In the genomic region with DNA sequence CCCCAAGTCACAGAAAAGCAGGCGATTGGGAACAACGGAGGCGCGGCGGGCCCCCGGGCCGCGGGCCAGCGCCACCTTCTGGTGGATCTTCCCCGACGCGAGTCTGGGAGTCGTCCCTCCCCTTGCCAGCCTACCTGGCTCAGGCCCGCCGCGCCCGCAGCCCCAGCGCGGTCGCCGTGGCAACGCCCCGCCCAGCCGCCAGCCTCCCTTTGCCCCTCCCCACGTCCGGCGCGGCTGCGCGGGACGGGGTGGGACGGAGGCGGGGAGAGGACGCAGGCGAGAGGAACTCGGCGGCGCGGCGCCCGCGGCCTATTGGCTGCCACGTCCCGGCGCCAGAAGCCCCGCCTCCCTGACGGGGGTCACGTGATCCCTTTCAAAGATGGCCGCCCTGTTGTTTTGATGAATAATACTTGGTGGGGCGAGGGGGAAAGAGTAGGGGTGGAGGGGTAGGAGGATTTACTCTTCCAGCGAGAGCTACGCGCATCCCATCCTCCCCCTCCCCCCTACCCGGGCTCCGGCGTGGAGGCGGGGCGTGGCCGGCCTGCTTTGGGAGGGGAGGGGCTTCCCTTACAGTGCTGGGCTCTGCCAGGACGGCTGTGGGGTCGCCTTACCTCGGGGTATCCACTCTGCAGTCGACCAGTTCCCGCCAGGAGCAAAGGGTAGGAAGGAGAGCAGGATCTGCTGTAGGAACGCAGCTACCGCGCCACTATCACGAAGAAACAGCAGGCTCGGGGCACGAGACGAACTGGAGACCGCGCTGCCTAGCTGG, we compare ENCODE assay signal across 8 cellular contexts. TPM values are rescaled to one million over a fixed set of nuclear protein-coding genes. Genes with fewer than 3 reads are reported as not detected.
A peak's percentile ranks its signal among the peaks of the same experiment; 100 is the strongest.
DNase-seq lines count a peak whose midpoint lies in the region; ATAC-seq and TF ChIP-seq lines count a peak whose summit lies in the region.

A gene (plus strand): TSS at position 369 of the 769 bp plus-strand sequence. CDS start 713 bp downstream, outside the sequence.

- H3K36me3 ChIP-seq in esophagus (ENCODE audit: control insufficient read depth in 2 of 2, insufficient read depth in 2 of 2, low read length in 1 of 2) (no peaks in the 10 kb centered on the region), muscle layer of colon (ENCODE audit: insufficient read depth, low read length) (peaks cover 7% of the 10 kb centered on the region)

- peak within 1 kb of the TSS; percentile 45 for H3K9ac ChIP-seq in muscle layer of colon (ENCODE audit: low read length)

- peaks cover 21% of the 10 kb centered on the region for H3K4me1 Mint-ChIP-seq in activated T-cell treated with anti-CD3 and anti-CD28 coated beads, Interleukin-2, amount 50 U/mL, for 24 hours (ENCODE audit: low read depth)

- no peaks in the 10 kb centered on the region for H3K9me3 Mint-ChIP-seq in activated T-cell treated with anti-CD3 and anti-CD28 coated beads, Interleukin-2, amount 50 U/mL, for 24 hours

- peaks cover 31% of the 10 kb centered on the region for H3K36me3 Mint-ChIP-seq in activated T-cell treated with anti-CD3 and anti-CD28 coated beads, Interleukin-2, amount 50 U/mL, for 24 hours (ENCODE audit: low read depth)

- WGBS in esophagus, 2 donors = 0 to 1% methylated on average over 60 to 73 of the region's 73 CpGs

- H3K27me3 ChIP-seq in esophagus (ENCODE audit: control insufficient read depth in 1 of 2, insufficient read depth in 2 of 2, low read length in 2 of 2) = no peaks in the 10 kb centered on the region
- no peaks in the 10 kb centered on the region for H3K27me3 ChIP-seq in muscle layer of colon (ENCODE audit: control insufficient read depth in 1 of 2, insufficient read depth in 2 of 2, low read length in 2 of 2)

- peak within 1 kb of the TSS; percentile 98 for H3K4me3 Mint-ChIP-seq in activated T-cell treated with anti-CD3 and anti-CD28 coated beads, Interleukin-2, amount 50 U/mL, for 24 hours

- no peaks in the 10 kb centered on the region for H3K27me3 Mint-ChIP-seq in activated T-cell treated with anti-CD3 and anti-CD28 coated beads, Interleukin-2, amount 50 U/mL, for 24 hours

- H3K4me1 ChIP-seq in esophagus (ENCODE audit: control insufficient read depth in 2 of 2, insufficient read depth in 2 of 2, low read length in 1 of 2) = no peaks in the 10 kb centered on the region
- H3K4me1 ChIP-seq in muscle layer of colon (ENCODE audit: insufficient read depth, low read length) = peaks cover 17% of the 10 kb centered on the region

- no peaks in the 10 kb centered on the region for H3K9me3 ChIP-seq in esophagus (ENCODE audit: control insufficient read depth in 2 of 2, insufficient read depth in 1 of 2, low read depth in 1 of 2, low read length in 1 of 2)
- H3K9me3 ChIP-seq in muscle layer of colon (ENCODE audit: low read length) = no peaks in the 10 kb centered on the region

- peak; percentile 97 for DNase-seq in DMS79 (lab: John Stamatoyannopoulos, UW)
- peak; percentile 96 for DNase-seq in KG1 (lab: John Stamatoyannopoulos, UW)
- peak; percentile 100 for DNase-seq in activated T-cell treated with anti-CD3 and anti-CD28 coated beads, Interleukin-2, amount 50 U/mL, for 24 hours
- peak; percentile 94 for DNase-seq in stimulated activated CD8-positive, alpha-beta memory T cell treated with anti-CD3 and anti-CD28 coated beads, Interleukin-7, amount 100 ng/mL, for 24 hours (ENCODE audit: low read depth)

- peak; percentile 91 for ATAC-seq in GM21723 (IDR thresholded peaks at IDR 0.05; ENCODE audit: unreplicated experiment)

- H3K4me3 ChIP-seq in esophagus (ENCODE audit: low read depth in 1 of 2, low read length in 2 of 2) (peak within 1 kb of the TSS; percentile 88 to 90), muscle layer of colon (ENCODE audit: low read depth in 1 of 2, low read length in 2 of 2) (peak within 1 kb of the TSS; percentile 73 to 98)

- H3K27ac Mint-ChIP-seq in activated T-cell treated with anti-CD3 and anti-CD28 coated beads, Interleukin-2, amount 50 U/mL, for 24 hours = peak within 1 kb of the TSS; percentile 98

- peak within 1 kb of the TSS; percentile 97 to 98 for H3K27ac ChIP-seq in esophagus (ENCODE audit: low read depth in 2 of 2, low read length in 1 of 2)
- peak within 1 kb of the TSS; percentile 89 for H3K27ac ChIP-seq in muscle layer of colon (ENCODE audit: low read depth, low read length)

TF ChIP-seq in PFSK-1, 5 proteins besides CTCF, POLR2A, EP300 and RAD21:
- TF ChIP-seq TAF1 (IDR thresholded peaks at IDR 0.05; ENCODE audit: borderline replicate concordance, insufficient read depth, low read length) (no peak), POLR2AphosphoS5 (IDR thresholded peaks at IDR 0.05; ENCODE audit: low read depth, low read length) (peak; percentile 49; the same call in 1 of the 2 replicates), SIN3A (IDR thresholded peaks at IDR 0.05; ENCODE audit: borderline replicate concordance, insufficient read depth, low read length) (0 out of 2 replicates have a peak, but pooled peaks have one; percentile 20), FOXP2 (optimal IDR thresholded peaks at IDR 0.05; ENCODE audit: borderline replicate concordance, extremely low read depth, extremely low read length, insufficient read depth) (peak; percentile 92)

RNA-seq across cellular contexts. Expression of the gene that starts here (rescaled TPM):
- polyA plus RNA-seq in PFSK-1 (2012; ENCODE audit: insufficient read length, low read depth) = 25.1 TPM
- 10 to 100 TPM; 15.6 to 23.2 TPM for polyA plus RNA-seq in esophagus

Comparison
In these comparisons a context has a peak if more than half of its experiments do, and no peak if none do; other contexts are left out.
1. Peak in every context shown above with its lines: DNase-seq, ATAC-seq, H3K4me3 ChIP-seq and H3K27ac ChIP-seq.